In the genomic region with DNA sequence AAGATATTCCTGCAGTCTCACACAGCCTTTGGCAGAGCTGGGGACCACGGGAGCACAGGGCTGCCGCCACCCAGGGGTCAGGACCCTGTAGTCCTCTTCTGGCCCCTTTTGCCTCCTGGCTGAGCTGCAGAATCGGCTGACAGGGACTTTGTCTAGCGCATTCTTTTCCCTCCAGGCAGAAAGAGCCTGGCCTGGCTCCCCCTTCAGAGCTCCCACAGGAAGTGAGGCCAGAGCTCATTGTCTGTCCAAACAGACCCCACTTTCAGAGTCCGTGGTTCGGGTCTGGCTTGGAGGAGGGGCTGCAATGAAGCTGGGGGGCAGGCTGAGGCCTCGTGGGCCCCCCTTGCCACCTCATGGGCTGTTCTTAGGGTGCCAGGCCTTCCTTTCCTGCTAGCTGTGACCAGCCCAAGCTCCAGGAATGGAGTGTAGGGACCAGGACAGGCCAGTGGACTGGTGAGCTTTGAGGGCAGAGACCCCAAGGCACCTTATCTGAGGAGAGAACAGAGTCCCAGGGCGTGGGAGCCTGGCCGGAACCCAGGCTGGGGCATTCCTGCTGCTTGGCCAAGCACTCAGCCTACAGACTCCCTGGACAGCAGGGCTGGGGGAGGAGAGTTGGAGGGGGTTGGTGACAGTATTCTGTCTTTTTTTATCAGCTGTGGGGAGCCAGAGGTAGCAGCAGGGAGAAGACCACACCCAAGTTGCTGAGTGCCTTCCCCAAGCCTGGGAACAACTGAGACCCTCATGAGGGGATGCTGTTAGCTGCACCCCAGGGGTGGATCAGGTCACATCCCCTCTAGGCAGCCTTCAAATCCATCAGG, we compare ENCODE assay signal across 9 cellular contexts. TPM values are rescaled to one million over a fixed set of nuclear protein-coding genes. Genes with fewer than 3 reads are reported as not detected.
DNase-seq lines count a peak whose midpoint lies in the region; ATAC-seq and TF ChIP-seq lines count a peak whose summit lies in the region.
"Had no signal": no experiment of that assay in that cellular context is flagged by ENCODE, and none has a peak within 500 bp of the region (broad histone marks: within the 10 kb centered on the region; RNA-seq: fewer than 3 reads in every experiment).

No MANE protein-coding gene starts in this region.

- peak overlapping the region; percentile 90 for H3K4me2 ChIP-seq in mammary epithelial cell (ENCODE audit: insufficient read depth, low read depth, low read length)

- peak overlapping the region; percentile 77 for H2AFZ ChIP-seq in mammary epithelial cell (ENCODE audit: low read depth, low read length)

- H3K9me3 ChIP-seq in HEK293 (ENCODE audit: control insufficient read depth, insufficient read depth, low read depth, low read length) (no peaks in the 10 kb centered on the region), mammary epithelial cell (replicated peaks; ENCODE audit: insufficient read depth, low read length) (no peaks in the 10 kb centered on the region), spleen (no peaks in the 10 kb centered on the region)

- no TSS peak for BruUV-seq in mammary epithelial cell (replicated peaks; lab: Mats Ljungman, UMichigan)

- no peaks in the 10 kb centered on the region for H3K27me3 ChIP-seq in mammary epithelial cell (ENCODE audit: insufficient read depth, low read length)
- H3K27me3 ChIP-seq in spleen (replicated peaks in 1 of 7) = peaks cover 0 to 32% (median 7%) of the 10 kb centered on the region in 7 donors

- H3K9ac ChIP-seq in mammary epithelial cell (ENCODE audit: insufficient read depth, low read length) = peak overlapping the region; percentile 48

- no peak overlapping the region for H3K4me3 ChIP-seq in HEK293 (ENCODE audit: low read depth, low read length)
- H3K4me3 ChIP-seq in mammary epithelial cell (replicated peaks in 1 of 3; ENCODE audit: insufficient read depth in 1 of 3, low read depth in 2 of 3, low read length in 3 of 3) = peak overlapping the region in 2 of 3 experiments; percentile 29 to 31
- no peak overlapping the region for H3K4me3 ChIP-seq in spleen

- no peak for TF ChIP-seq CTCF in HEK293 (tag by site-specific recombination; IDR thresholded peaks at IDR 0.05)
- TF ChIP-seq CTCF in mammary epithelial cell (conservative IDR thresholded peaks at IDR 0.05 in 1 of 2, IDR thresholded peaks at IDR 0.05 in 1 of 2; ENCODE audit: extremely low read depth in 1 of 2, insufficient read depth in 1 of 2, low read depth in 1 of 2, low read length in 2 of 2) = no peak
- TF ChIP-seq CTCF in spleen (IDR thresholded peaks at IDR 0.05 in 8 of 11, conservative IDR thresholded peaks at IDR 0.05 in 3 of 11) = no peak

- H3K36me3 ChIP-seq in HEK293 (ENCODE audit: control insufficient read depth in 2 of 2, insufficient read depth in 1 of 2, low read length in 2 of 2) (peaks cover 0 to 47% of the 10 kb centered on the region in 2 experiments; a peak in 1 of 3 replicates), mammary epithelial cell (ENCODE audit: insufficient read depth, low read length) (no peaks in the 10 kb centered on the region), spleen (no peaks in the 10 kb centered on the region)

- no peak for TF ChIP-seq POLR2A in spleen (IDR thresholded peaks at IDR 0.05)

- intact Hi-C loops in mammary epithelial cell (cut with micrococcal nuclease) = no loop called here
- intact Hi-C loops in spleen (cut with DNase I; ENCODE audit: low total_unique reads) = no loop called here

- CTCF ChIA-PET in HEK293 (lab: Yijun Ruan, JAX) = interaction anchor here (0.6 to 2.6 kb wide), 11 partner anchors 9 to 1640 kb away, joined by 3 to 16 read pairs (median 4); a partner anchor contains a TSS
- CTCF ChIA-PET in mammary epithelial cell (lab: Charles Lee; ENCODE audit: low non-redundant PET) = interaction anchor here (0.7 to 1.0 kb wide), 2 partner anchors 53 to 218 kb away, joined by 4 to 5 read pairs; no protein-coding TSS in a partner anchor

- no peak for ATAC-seq in HG02884 (IDR thresholded peaks at IDR 0.05; ENCODE audit: unreplicated experiment)
- no peak for ATAC-seq in GM21576 (IDR thresholded peaks at IDR 0.05; ENCODE audit: unreplicated experiment)
- no peak for ATAC-seq in GM19324 (IDR thresholded peaks at IDR 0.05; ENCODE audit: low FRiP score, unreplicated experiment)

- POLR2A ChIA-PET in HEK293 (lab: Yijun Ruan, JAX) = interaction anchor here (0.6 to 1.9 kb wide), 7 partner anchors 10 to 144 kb away, joined by 3 to 7 read pairs (median 3); a partner anchor contains a TSS

- WGBS in mammary epithelial cell (ENCODE audit: low coverage, missing lambda C conversion rate) = 13% methylated on average over 7 of the region's 9 CpGs
- WGBS in spleen, 5 donors = 46 to 68% (median 62%) methylated on average over 7 to 9 of the region's 9 CpGs

- no peak for DNase-seq in mammary epithelial cell
- peak; percentile 58 for DNase-seq in iPS-NIHi7 (ENCODE audit: extremely low spot score)
- DNase-seq in spleen = peak; percentile 57
- no peak for DNase-seq in activated CD4-positive, alpha-beta T cell treated with anti-CD3 and anti-CD28 coated beads for 4 hours
- DNase-seq: SIG-M5 had no signal

- dilution Hi-C loops in mammary epithelial cell (cut with HindIII; ENCODE audit: low sequenced_read_pairs) = no loop called here

- in situ Hi-C loops in mammary epithelial cell (cut with MboI; ENCODE audit: low sequenced_read_pairs in 2 of 2) = no loop called here

- H3K27ac ChIP-seq in HEK293 (ENCODE audit: extremely low read depth, low read depth, low read length) (peak overlapping the region; percentile 18; the same call in 1 of the 2 replicates), mammary epithelial cell (ENCODE audit: insufficient read depth, low read depth, low read length) (peak overlapping the region; percentile 54), spleen (peak overlapping the region in 4 of 8 donors; percentile 5 to 65 (median 30))

- H3K79me2 ChIP-seq in mammary epithelial cell (ENCODE audit: insufficient read depth, low read length) = peaks cover 44% of the 10 kb centered on the region

- H4K20me1 ChIP-seq in mammary epithelial cell (ENCODE audit: insufficient read depth, low read length) = no peaks in the 10 kb centered on the region

- H3K4me1 ChIP-seq in HEK293 (ENCODE audit: control insufficient read depth, insufficient read depth, low read length) (peaks cover 5% of the 10 kb centered on the region; the same call in 1 of the 2 replicates), mammary epithelial cell (ENCODE audit: insufficient read depth, low read length) (peaks cover 57% of the 10 kb centered on the region), spleen (peaks cover 0 to 38% (median 23%) of the 10 kb centered on the region in 6 donors)

TF ChIP-seq in HEK293, 187 proteins besides CTCF, POLR2A, EP300 and RAD21 (continues in another document):
- no peak for TF ChIP-seq ZNF600 (tag by site-specific recombination; IDR thresholded peaks at IDR 0.05)
- peak; percentile 42; the same call in 1 of the 2 replicates for TF ChIP-seq GLIS1 (tag by site-specific recombination; IDR thresholded peaks at IDR 0.05)
- TF ChIP-seq ZNF274 (IDR thresholded peaks at IDR 0.05; ENCODE audit: low read length) = no peak
- TF ChIP-seq ZNF274 (tag by site-specific recombination; IDR thresholded peaks at IDR 0.05; ENCODE audit: borderline replicate concordance) = no peak
- TF ChIP-seq, protein P1, sequence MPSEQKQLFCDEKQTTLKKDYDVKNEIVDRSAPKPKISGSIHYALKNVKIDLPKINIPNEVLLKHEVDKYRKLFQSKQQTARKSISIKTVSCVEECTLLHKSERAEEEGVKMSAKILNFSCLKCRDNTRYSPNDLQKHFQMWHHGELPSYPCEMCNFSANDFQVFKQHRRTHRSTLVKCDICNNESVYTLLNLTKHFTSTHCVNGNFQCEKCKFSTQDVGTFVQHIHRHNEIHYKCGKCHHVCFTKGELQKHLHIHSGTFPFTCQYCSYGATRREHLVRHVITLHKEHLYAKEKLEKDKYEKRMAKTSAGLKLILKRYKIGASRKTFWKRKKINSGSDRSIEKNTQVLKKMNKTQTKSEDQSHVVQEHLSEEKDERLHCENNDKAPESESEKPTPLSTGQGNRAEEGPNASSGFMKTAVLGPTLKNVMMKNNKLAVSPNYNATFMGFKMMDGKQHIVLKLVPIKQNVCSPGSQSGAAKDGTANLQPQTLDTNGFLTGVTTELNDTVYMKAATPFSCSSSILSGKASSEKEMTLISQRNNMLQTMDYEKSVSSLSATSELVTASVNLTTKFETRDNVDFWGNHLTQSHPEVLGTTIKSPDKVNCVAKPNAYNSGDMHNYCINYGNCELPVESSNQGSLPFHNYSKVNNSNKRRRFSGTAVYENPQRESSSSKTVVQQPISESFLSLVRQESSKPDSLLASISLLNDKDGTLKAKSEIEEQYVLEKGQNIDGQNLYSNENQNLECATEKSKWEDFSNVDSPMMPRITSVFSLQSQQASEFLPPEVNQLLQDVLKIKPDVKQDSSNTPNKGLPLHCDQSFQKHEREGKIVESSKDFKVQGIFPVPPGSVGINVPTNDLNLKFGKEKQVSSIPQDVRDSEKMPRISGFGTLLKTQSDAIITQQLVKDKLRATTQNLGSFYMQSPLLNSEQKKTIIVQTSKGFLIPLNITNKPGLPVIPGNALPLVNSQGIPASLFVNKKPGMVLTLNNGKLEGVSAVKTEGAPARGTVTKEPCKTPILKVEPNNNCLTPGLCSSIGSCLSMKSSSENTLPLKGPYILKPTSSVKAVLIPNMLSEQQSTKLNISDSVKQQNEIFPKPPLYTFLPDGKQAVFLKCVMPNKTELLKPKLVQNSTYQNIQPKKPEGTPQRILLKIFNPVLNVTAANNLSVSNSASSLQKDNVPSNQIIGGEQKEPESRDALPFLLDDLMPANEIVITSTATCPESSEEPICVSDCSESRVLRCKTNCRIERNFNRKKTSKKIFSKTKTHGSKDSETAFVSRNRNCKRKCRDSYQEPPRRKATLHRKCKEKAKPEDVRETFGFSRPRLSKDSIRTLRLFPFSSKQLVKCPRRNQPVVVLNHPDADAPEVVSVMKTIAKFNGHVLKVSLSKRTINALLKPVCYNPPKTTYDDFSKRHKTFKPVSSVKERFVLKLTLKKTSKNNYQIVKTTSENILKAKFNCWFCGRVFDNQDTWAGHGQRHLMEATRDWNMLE (tag by site-specific recombination; conservative IDR thresholded peaks at IDR 0.05; ENCODE audit: low read depth) = no peak

RNA-seq across cellular contexts. Expression of a gene that starts 4.7 kb away (rescaled TPM):
- total RNA-seq in mammary epithelial cell (10 to 100 TPM; 34.7 to 36.0 TPM), spleen (1 to 10 TPM in 5 of 7 donors, under 1 TPM in 2; 0.79 to 2.9 (median 1.4) TPM)
- polyA plus RNA-seq in mammary epithelial cell (17.4 TPM), spleen (under 1 TPM; 0.20 to 0.54 (median 0.46) TPM)
- polyA minus RNA-seq in mammary epithelial cell = 49.9 TPM

RNA-seq across cellular contexts. Expression of a gene that starts 28.9 kb away (rescaled TPM):
- total RNA-seq in mammary epithelial cell = 10 to 100 TPM in 1 of 2 donors, 1 to 10 TPM in 1; 4.3 to 24.0 TPM
- polyA plus RNA-seq in mammary epithelial cell = 25.7 TPM
- 6.9 TPM for polyA minus RNA-seq in mammary epithelial cell
- total RNA-seq in spleen = 1 to 10 TPM; 2.0 to 9.3 (median 3.1) TPM
- polyA plus RNA-seq in spleen = 1 to 10 TPM; 3.5 to 3.9 (median 3.5) TPM

RNA-seq across cellular contexts. Expression of a gene that starts 40.3 kb away (rescaled TPM):
- total RNA-seq in mammary epithelial cell (100 to 1,000 TPM; 349 to 468 TPM), spleen (100 to 1,000 TPM in 3 of 7 donors, 10 to 100 TPM in 4; 98.5 to 138 (median 99.4) TPM)
- polyA plus RNA-seq in mammary epithelial cell (282 TPM), spleen (10 to 100 TPM; 47.2 to 63.2 (median 50.1) TPM)
- polyA minus RNA-seq in mammary epithelial cell = 291 TPM

RNA-seq across cellular contexts. Expression of a gene that starts 52.8 kb away (rescaled TPM):
- 1 to 10 TPM in 1 of 2 donors, not detected in 1; 1.7 TPM for total RNA-seq in mammary epithelial cell
- polyA plus RNA-seq in mammary epithelial cell = 2.1 TPM
- not detected for polyA minus RNA-seq in mammary epithelial cell
- total RNA-seq in spleen = not detected
- polyA plus RNA-seq in spleen = not detected

Comparison
In these comparisons a context has a peak if more than half of its experiments do, and no peak if none do; other contexts are left out.
1. H3K4me3 ChIP-seq: peak in mammary epithelial cell (2 of 3); none in HEK293 (single experiment) and spleen (0 of 8).
2. DNase-seq: peak in iPS-NIHi7 (single experiment) and spleen (single experiment); none in mammary epithelial cell (single experiment) and activated CD4-positive, alpha-beta T cell treated with anti-CD3 and anti-CD28 coated beads for 4 hours (0 of 2).
3. RNA of a gene that starts 4.7 kb away (total RNA-seq): 34.7 to 36.0 TPM in mammary epithelial cell; 0.79 to 2.9 TPM in spleen; every median in the first group is over 4 times any median in the second.